In genomic region chr22:30591588-30592359, GRCh38 we compare ENCODE assay signal across 8 cellular contexts. TPM values are rescaled to one million over a fixed set of nuclear protein-coding genes. Genes with fewer than 3 reads are reported as not detected.
DNase-seq lines count a peak whose midpoint lies in the region; ATAC-seq and TF ChIP-seq lines count a peak whose summit lies in the region.

Gene PES1, minus strand, starts transcription at chr22:30591910. Its CDS starts 77 bp downstream, at chr22:30591833.

- H4K20me1 ChIP-seq in PC-3 (ENCODE audit: low read length): no peaks in the 10 kb centered on the region

- CTCF ChIA-PET in PC-3 (lab: Charles Lee): interaction anchor here (0.6 kb wide), 1 partner anchor 10 kb away, joined by 4 read pairs; no protein-coding TSS in a partner anchor

- H3K27me3 ChIP-seq in PC-3 (ENCODE audit: low read length): 0 out of 2 replicates have a peak, but pooled peaks cover 2% of the 10 kb centered on the region

- H2AFZ ChIP-seq in PC-3 (ENCODE audit: low read length): peak within 1 kb of the TSS; percentile 58

- BruUV-seq in PC-3 (replicated peaks; lab: Mats Ljungman, UMichigan): no TSS peak

- H3F3A ChIP-seq in PC-3 (ENCODE audit: low read length, unreplicated experiment): no peaks in the 10 kb centered on the region

- H3K4me3 ChIP-seq in Jurkat, Clone E6-1 (ENCODE audit: low read length): peak within 1 kb of the TSS; percentile 100
- peak within 1 kb of the TSS; percentile 98 for H3K4me3 ChIP-seq in PC-3 (ENCODE audit: low read length)
- H3K4me3 ChIP-seq in epithelial cell of proximal tubule (ENCODE audit: low read depth, low read length): peak within 1 kb of the TSS; percentile 86
- peak within 1 kb of the TSS; percentile 65 for H3K4me3 ChIP-seq in mucosa of descending colon

- POLR2A ChIA-PET in PC-3 (lab: Charles Lee; ENCODE audit: unreplicated experiment): no interaction called here

- peak within 1 kb of the TSS; percentile 60 for H3K27ac ChIP-seq in PC-3 (ENCODE audit: low read length)

- no peaks in the 10 kb centered on the region for H3K9me2 ChIP-seq in PC-3 (replicated peaks; ENCODE audit: low read length)

- peak; percentile 96 for DNase-seq in DMS153 treated with DMSO at 0.1 percent for 48 hours (lab: John Stamatoyannopoulos, UW; ENCODE audit: unreplicated experiment)
- peak; percentile 99 for DNase-seq in Jurkat, Clone E6-1 (ENCODE audit: low read depth, low spot score)
- DNase-seq in PC-3: peak; percentile 96
- DNase-seq in activated T-cell treated with anti-CD3 and anti-CD28 coated beads for 48 hours (ENCODE audit: low read depth): peak; percentile 86
- DNase-seq in epithelial cell of proximal tubule (ENCODE audit: low read depth): peak; percentile 87
- peak; percentile 94 to 98 (median 95) for DNase-seq in mucosa of descending colon
- DNase-seq in stimulated activated CD8-positive, alpha-beta memory T cell treated with anti-CD3 and anti-CD28 coated beads, Interleukin-4, amount 100 ng/mL, for 24 hours (ENCODE audit: low read depth): peak; percentile 86

- peak within 1 kb of the TSS; percentile 99 for H3K9ac ChIP-seq in PC-3 (ENCODE audit: low read length)

- peaks cover 15% of the 10 kb centered on the region for H3K36me3 ChIP-seq in PC-3 (ENCODE audit: low read depth, low read length)
- peaks cover 11% of the 10 kb centered on the region for H3K36me3 ChIP-seq in mucosa of descending colon (ENCODE audit: low read depth)

- peaks cover 28% of the 10 kb centered on the region for H3K79me2 ChIP-seq in PC-3 (ENCODE audit: low read length)

- H3K9me3 ChIP-seq in PC-3 (ENCODE audit: low read length): no peaks in the 10 kb centered on the region
- H3K9me3 ChIP-seq in mucosa of descending colon: no peaks in the 10 kb centered on the region

- intact Hi-C loops in PC-3 (cut with micrococcal nuclease) (no loop called here), mucosa of descending colon (cut with DNase I, micrococcal nuclease) (no loop called here)

- ATAC-seq in GM21619 (IDR thresholded peaks at IDR 0.05; ENCODE audit: unreplicated experiment): peak; percentile 97
- ATAC-seq in PC-3: peak; percentile 99
- peak; percentile 99 for ATAC-seq in mucosa of descending colon

- H3K4me2 ChIP-seq in PC-3 (ENCODE audit: low read length): peak within 1 kb of the TSS; percentile 98

- no peak for TF ChIP-seq CTCF in PC-3 (conservative IDR thresholded peaks at IDR 0.05; ENCODE audit: low read depth, low read length)
- no peak for TF ChIP-seq CTCF in epithelial cell of proximal tubule (conservative IDR thresholded peaks at IDR 0.05; ENCODE audit: low read depth, low read length)
- no peak for TF ChIP-seq CTCF in mucosa of descending colon (IDR thresholded peaks at IDR 0.05)

- H3K4me1 ChIP-seq in PC-3 (ENCODE audit: insufficient read depth, low read length) (peaks cover 8% of the 10 kb centered on the region; the same call in 1 of the 2 replicates), mucosa of descending colon (ENCODE audit: low read depth) (peaks cover 11% of the 10 kb centered on the region)

RNA-seq across cellular contexts. Expression of gene PES1, which starts in this region (rescaled TPM):
- 110 TPM for polyA plus RNA-seq in Jurkat, Clone E6-1 (2012; ENCODE audit: insufficient read depth, insufficient read length)
- total RNA-seq in PC-3 (2014; rRNA removed): 105 and 154 TPM in 2 replicates
- 97.5 and 123 TPM in 2 replicates for total RNA-seq in epithelial cell of proximal tubule
- total RNA-seq in mucosa of descending colon: 10 to 100 TPM; 46.2 to 54.3 (median 48.5) TPM

Comparison
In these comparisons a context has a peak if more than half of its experiments do, and no peak if none do; other contexts are left out.
1. Peak in every context shown above with its lines: DNase-seq, ATAC-seq, H3K4me3 ChIP-seq and H3K27ac ChIP-seq.